In the genomic region with DNA sequence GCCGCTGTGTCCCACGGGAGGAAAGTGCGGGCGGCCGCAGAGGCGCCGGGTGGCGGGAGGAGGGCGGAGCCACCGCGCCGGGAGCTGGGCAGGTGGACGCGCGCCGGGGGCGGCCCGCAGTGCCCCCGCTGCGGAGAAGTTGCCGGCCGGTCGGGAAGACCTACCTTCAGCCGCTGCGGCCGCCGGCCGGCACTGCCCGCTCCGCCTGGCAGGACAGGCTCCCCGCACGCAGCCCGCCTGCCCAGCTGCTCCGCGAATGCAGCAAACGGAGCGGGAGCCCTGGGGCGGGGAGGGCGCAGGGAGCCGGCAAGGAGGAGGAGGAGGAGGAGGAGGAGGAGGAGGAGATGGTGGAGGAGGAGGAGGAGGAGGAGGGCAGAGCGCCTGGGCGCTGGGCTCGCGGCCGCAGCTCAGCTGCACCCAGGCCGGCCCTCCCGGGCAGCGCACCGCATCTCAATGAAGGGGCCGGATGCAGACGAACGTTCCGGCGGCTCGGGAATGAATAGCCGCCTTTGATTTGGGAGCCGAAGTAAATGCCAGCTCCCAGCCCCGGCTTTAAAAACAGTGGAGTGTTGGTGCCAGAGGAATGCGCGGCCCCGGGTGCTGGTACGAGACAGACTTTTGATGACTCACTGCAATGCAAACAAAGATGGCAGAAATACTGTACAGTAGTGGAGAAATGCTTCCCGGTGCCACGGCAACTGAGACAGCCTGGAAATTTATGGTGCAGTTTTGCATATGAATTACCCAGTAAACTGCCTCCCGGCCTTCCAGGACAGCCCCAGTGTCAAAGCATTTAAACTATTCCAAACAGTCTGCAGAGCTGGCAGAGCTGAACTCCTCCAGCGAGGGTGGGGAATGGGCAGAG, we compare ENCODE assay signal across 1 cellular context.
A peak's percentile ranks its signal among the peaks of the same experiment; 100 is the strongest.
TF ChIP-seq lines count a peak whose summit lies in the region.

No MANE protein-coding gene starts in this region.

TF ChIP-seq in SK-N-SH, 30 proteins besides CTCF, POLR2A, EP300 and RAD21 (continued from another document):
- TF ChIP-seq, protein P1, sequence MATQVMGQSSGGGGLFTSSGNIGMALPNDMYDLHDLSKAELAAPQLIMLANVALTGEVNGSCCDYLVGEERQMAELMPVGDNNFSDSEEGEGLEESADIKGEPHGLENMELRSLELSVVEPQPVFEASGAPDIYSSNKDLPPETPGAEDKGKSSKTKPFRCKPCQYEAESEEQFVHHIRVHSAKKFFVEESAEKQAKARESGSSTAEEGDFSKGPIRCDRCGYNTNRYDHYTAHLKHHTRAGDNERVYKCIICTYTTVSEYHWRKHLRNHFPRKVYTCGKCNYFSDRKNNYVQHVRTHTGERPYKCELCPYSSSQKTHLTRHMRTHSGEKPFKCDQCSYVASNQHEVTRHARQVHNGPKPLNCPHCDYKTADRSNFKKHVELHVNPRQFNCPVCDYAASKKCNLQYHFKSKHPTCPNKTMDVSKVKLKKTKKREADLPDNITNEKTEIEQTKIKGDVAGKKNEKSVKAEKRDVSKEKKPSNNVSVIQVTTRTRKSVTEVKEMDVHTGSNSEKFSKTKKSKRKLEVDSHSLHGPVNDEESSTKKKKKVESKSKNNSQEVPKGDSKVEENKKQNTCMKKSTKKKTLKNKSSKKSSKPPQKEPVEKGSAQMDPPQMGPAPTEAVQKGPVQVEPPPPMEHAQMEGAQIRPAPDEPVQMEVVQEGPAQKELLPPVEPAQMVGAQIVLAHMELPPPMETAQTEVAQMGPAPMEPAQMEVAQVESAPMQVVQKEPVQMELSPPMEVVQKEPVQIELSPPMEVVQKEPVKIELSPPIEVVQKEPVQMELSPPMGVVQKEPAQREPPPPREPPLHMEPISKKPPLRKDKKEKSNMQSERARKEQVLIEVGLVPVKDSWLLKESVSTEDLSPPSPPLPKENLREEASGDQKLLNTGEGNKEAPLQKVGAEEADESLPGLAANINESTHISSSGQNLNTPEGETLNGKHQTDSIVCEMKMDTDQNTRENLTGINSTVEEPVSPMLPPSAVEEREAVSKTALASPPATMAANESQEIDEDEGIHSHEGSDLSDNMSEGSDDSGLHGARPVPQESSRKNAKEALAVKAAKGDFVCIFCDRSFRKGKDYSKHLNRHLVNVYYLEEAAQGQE (IDR thresholded peaks at IDR 0.05; ENCODE audit: low read depth, low read length) = no peak
- TF ChIP-seq FOXM1 (IDR thresholded peaks at IDR 0.05; ENCODE audit: low read depth) = no peak
- TF ChIP-seq POLR2AphosphoS5 (IDR thresholded peaks at IDR 0.05; ENCODE audit: low read depth, low read length) = peak; percentile 23; the same call in 1 of the 2 replicates
- no peak for TF ChIP-seq ELF1 (IDR thresholded peaks at IDR 0.05)
- no peak for TF ChIP-seq GATA2 (CRISPR knock-in tag; IDR thresholded peaks at IDR 0.05)
- no peak for TF ChIP-seq ZBTB33 (IDR thresholded peaks at IDR 0.05; ENCODE audit: borderline replicate concordance, low read depth)
- TF ChIP-seq GABPA (IDR thresholded peaks at IDR 0.05; ENCODE audit: low read depth) = no peak
- no peak for TF ChIP-seq EZH2phosphoT487 (IDR thresholded peaks at IDR 0.05; ENCODE audit: borderline replicate concordance, low read depth)
- peak; percentile 85 for TF ChIP-seq YY1 (IDR thresholded peaks at IDR 0.05; ENCODE audit: low read depth)
- no peak for TF ChIP-seq RFX5 (IDR thresholded peaks at IDR 0.05; ENCODE audit: low read length)
- TF ChIP-seq MEF2A (IDR thresholded peaks at IDR 0.05; ENCODE audit: borderline replicate concordance, low read depth) = no peak; the same call in 1 of the 2 replicates
- TF ChIP-seq SIN3A (IDR thresholded peaks at IDR 0.05; ENCODE audit: borderline replicate concordance, low read depth, low read length) = peak; percentile 80; the same call in 1 of the 2 replicates
- peak; percentile 77 for TF ChIP-seq TCF12 (IDR thresholded peaks at IDR 0.05)
- no peak for TF ChIP-seq USF1 (IDR thresholded peaks at IDR 0.05; ENCODE audit: borderline replicate concordance, low read depth)
- peak; percentile 53 for TF ChIP-seq MAX (IDR thresholded peaks at IDR 0.05; ENCODE audit: low read depth)
- peak; percentile 93 for TF ChIP-seq FOSL2 (IDR thresholded peaks at IDR 0.05; ENCODE audit: borderline replicate concordance, low read depth)
- no peak for TF ChIP-seq FOXJ3 (CRISPR knock-in tag; IDR thresholded peaks at IDR 0.05)
- no peak; the same call in 1 of the 2 replicates for TF ChIP-seq TAF1 (IDR thresholded peaks at IDR 0.05; ENCODE audit: borderline replicate concordance, low read depth, low read length)
- no peak for TF ChIP-seq SMC3 (IDR thresholded peaks at IDR 0.05; ENCODE audit: low read depth, low read length)
- peak; percentile 94; the same call in 1 of the 2 replicates for TF ChIP-seq JUND (IDR thresholded peaks at IDR 0.05)
- peak; percentile 90 for TF ChIP-seq NFIC (IDR thresholded peaks at IDR 0.05; ENCODE audit: borderline replicate concordance)
- TF ChIP-seq RCOR1 (IDR thresholded peaks at IDR 0.05; ENCODE audit: low read length) = no peak; the same call in 1 of the 2 replicates
- no peak for TF ChIP-seq NRF1 (IDR thresholded peaks at IDR 0.05; ENCODE audit: low read depth, low read length)
